8 cellular contexts compared by ENCODE assay signal in the genomic region with DNA sequence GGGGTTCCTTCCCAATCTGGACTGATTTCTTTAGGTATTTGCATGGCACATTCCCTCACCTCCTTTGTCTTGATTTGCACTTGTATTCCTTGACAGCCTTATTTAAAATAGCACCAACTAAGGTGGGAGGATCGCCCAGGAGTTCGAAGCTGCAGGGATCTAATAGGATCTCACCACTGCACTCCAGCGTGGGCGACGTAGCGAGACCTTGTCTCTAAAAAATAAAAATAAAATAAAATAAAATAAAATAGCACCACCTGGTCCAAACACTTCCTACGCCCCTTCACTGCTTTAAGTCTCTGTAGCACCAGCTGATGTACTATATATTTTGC. TPM values are rescaled to one million over a fixed set of nuclear protein-coding genes. Genes with fewer than 3 reads are reported as not detected.
DNase-seq lines count a peak whose midpoint lies in the region; ATAC-seq and TF ChIP-seq lines count a peak whose summit lies in the region.

No MANE protein-coding gene starts in this region.

- DNase-seq in A673 (ENCODE audit: low spot score): no peak
- no peak for DNase-seq in naive B cell
- DNase-seq in NOMO-1 treated with dmso at 0.1 percent for 144 hours (lab: John Stamatoyannopoulos, UW; ENCODE audit: unreplicated experiment): no peak
- no peak for DNase-seq in medulla oblongata (ENCODE audit: extremely low spot score)
- DNase-seq in activated CD4-positive, alpha-beta T cell treated with anti-CD3 and anti-CD28 coated beads for 1 hour: no peak

- peaks cover 7% of the 10 kb centered on the region for H3K4me1 ChIP-seq in A673 (ENCODE audit: insufficient read depth, low read length, poor library complexity, severe bottlenecking)

- CTCF ChIA-PET in A673 (lab: Charles Lee): interaction anchor here (0.7 to 2.3 kb wide), 3 partner anchors 9 to 788 kb away, joined by 3 to 14 read pairs (median 3); partner anchors contain the start of genes GNAZ and MIF

- H3K27ac Mint-ChIP-seq in IgD-negative memory B cell: peak overlapping the region; percentile 89 to 96 (median 96)
- peak overlapping the region; percentile 94 to 98 (median 96) for H3K27ac Mint-ChIP-seq in naive B cell

- H3K27ac ChIP-seq in A673 (ENCODE audit: low read depth, low read length, poor library complexity, severe bottlenecking) (no peak overlapping the region), cingulate gyrus (ENCODE audit: low read depth, low read length) (peak overlapping the region; percentile 93)

- H3K4me3 ChIP-seq in A673 (ENCODE audit: low read depth, low read length, poor library complexity, severe bottlenecking): peak overlapping the region; percentile 57

- no peaks in the 10 kb centered on the region for H3K27me3 ChIP-seq in A673 (replicated peaks; ENCODE audit: insufficient read depth, low read depth, low read length, poor library complexity)

- no peak for ATAC-seq in naive B cell (ENCODE audit: low read depth in 2 of 2)
- no peak for ATAC-seq in GM21825 (IDR thresholded peaks at IDR 0.05; ENCODE audit: unreplicated experiment)

- no peaks in the 10 kb centered on the region for H3K36me3 ChIP-seq in A673 (ENCODE audit: insufficient read depth, low read length, poor library complexity, severe bottlenecking)

- H3K27me3 Mint-ChIP-seq in IgD-negative memory B cell (no peaks in the 10 kb centered on the region), naive B cell (no peaks in the 10 kb centered on the region)

- POLR2A ChIA-PET in A673 (lab: Charles Lee; ENCODE audit: low non-redundant PET): no interaction called here

- intact Hi-C loops in A673 (cut with micrococcal nuclease; ENCODE audit: unreplicated experiment): no loop called here

- no peak for TF ChIP-seq CTCF in A673 (conservative IDR thresholded peaks at IDR 0.05; ENCODE audit: low read depth, low read length)

- H3K9me3 ChIP-seq in A673 (ENCODE audit: low read depth, low read length, poor library complexity, severe bottlenecking): no peaks in the 10 kb centered on the region

- BruUV-seq in A673 (replicated peaks; lab: Mats Ljungman, UMichigan): no TSS peak

- peaks cover 5 to 21% (median 12%) of the 10 kb centered on the region in 3 donors for H3K4me1 Mint-ChIP-seq in IgD-negative memory B cell
- H3K4me1 Mint-ChIP-seq in naive B cell: peaks cover 23 to 33% (median 33%) of the 10 kb centered on the region in 3 donors

- no peaks in the 10 kb centered on the region for H3K36me3 Mint-ChIP-seq in IgD-negative memory B cell
- peaks cover 0 to 8% of the 10 kb centered on the region in 2 donors for H3K36me3 Mint-ChIP-seq in naive B cell

- H3K9me3 Mint-ChIP-seq in IgD-negative memory B cell (no peaks in the 10 kb centered on the region), naive B cell (no peaks in the 10 kb centered on the region)

- peak overlapping the region; percentile 91 to 99 (median 95) for H3K4me3 Mint-ChIP-seq in IgD-negative memory B cell
- peak overlapping the region; percentile 94 to 97 (median 96) for H3K4me3 Mint-ChIP-seq in naive B cell

RNA-seq across cellular contexts. Expression of gene SLC2A11, which starts 0.8 kb away (rescaled TPM):
- total RNA-seq in A673 (2021): 4.9 and 6.2 TPM in 2 replicates
- polyA plus RNA-seq in IgD-negative memory B cell: 20.7 TPM
- polyA plus RNA-seq in naive B cell (ENCODE audit: low read depth in 6 of 6): 10 to 100 TPM in 4 of 6 donors, 1 to 10 TPM in 2; 7.0 to 15.9 (median 10.9) TPM

RNA-seq across cellular contexts. Expression of gene DERL3, which starts 19.6 kb away (rescaled TPM):
- 1.5 and 2.0 TPM in 2 replicates for total RNA-seq in A673 (2021)
- 49.4 TPM for polyA plus RNA-seq in IgD-negative memory B cell
- polyA plus RNA-seq in naive B cell (ENCODE audit: low read depth in 6 of 6): 10 to 100 TPM; 25.2 to 33.9 (median 26.4) TPM

RNA-seq across cellular contexts. Expression of gene MIF, which starts 35.7 kb away (rescaled TPM):
- 802 and 864 TPM in 2 replicates for total RNA-seq in A673 (2021)
- polyA plus RNA-seq in IgD-negative memory B cell: 1,216 TPM
- polyA plus RNA-seq in naive B cell (ENCODE audit: low read depth in 6 of 6): 1,000 to 10,000 TPM in 2 of 6 donors, 100 to 1,000 TPM in 4; 853 to 1,113 (median 946) TPM
